8 cellular contexts compared by ENCODE assay signal in genomic region chr1:74732960-74733615, GRCh38. TPM values are rescaled to one million over a fixed set of nuclear protein-coding genes. Genes with fewer than 3 reads are reported as not detected.
DNase-seq lines count a peak whose midpoint lies in the region; ATAC-seq and TF ChIP-seq lines count a peak whose summit lies in the region.

A gene with protein sequence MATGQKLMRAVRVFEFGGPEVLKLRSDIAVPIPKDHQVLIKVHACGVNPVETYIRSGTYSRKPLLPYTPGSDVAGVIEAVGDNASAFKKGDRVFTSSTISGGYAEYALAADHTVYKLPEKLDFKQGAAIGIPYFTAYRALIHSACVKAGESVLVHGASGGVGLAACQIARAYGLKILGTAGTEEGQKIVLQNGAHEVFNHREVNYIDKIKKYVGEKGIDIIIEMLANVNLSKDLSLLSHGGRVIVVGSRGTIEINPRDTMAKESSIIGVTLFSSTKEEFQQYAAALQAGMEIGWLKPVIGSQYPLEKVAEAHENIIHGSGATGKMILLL (minus strand): TSS chr1:74733050. CDS start chr1:74724821, 8,229 bp downstream.
A gene with protein sequence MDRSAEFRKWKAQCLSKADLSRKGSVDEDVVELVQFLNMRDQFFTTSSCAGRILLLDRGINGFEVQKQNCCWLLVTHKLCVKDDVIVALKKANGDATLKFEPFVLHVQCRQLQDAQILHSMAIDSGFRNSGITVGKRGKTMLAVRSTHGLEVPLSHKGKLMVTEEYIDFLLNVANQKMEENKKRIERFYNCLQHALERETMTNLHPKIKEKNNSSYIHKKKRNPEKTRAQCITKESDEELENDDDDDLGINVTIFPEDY (plus strand): TSS chr1:74733152. CDS start chr1:74733245, 93 bp downstream.

- H3K4me2 ChIP-seq in DND-41 (ENCODE audit: insufficient read depth, low read length) = peak within 1 kb of the TSS; percentile 82
- H3K4me2 ChIP-seq in GM23248 (ENCODE audit: unreplicated experiment) = peak within 1 kb of the TSS; percentile 96

- H3K4me3 ChIP-seq in DND-41 (ENCODE audit: low read depth in 1 of 2, low read length in 2 of 2) = peak within 1 kb of the TSS; percentile 67 to 68
- H3K4me3 ChIP-seq in GM23248 = peak within 1 kb of the TSS; percentile 100

- H2AFZ ChIP-seq in DND-41 (ENCODE audit: low read depth, low read length) (peak within 1 kb of the TSS; percentile 92), GM23248 (peak within 1 kb of the TSS; percentile 98)

- H3F3A ChIP-seq in GM23248 (ENCODE audit: insufficient read depth) = peaks cover 20% of the 10 kb centered on the region

- H3K36me3 Mint-ChIP-seq in natural killer cell treated with Interleukin-12 subunit alpha and Interleukin-12 subunit beta and Interleukin-15 and Interleukin-18, amount 100 ng/mL, for 72 hours = peaks cover 12% of the 10 kb centered on the region

- peak within 1 kb of the TSS; percentile 92 for H3K4me3 Mint-ChIP-seq in natural killer cell treated with Interleukin-12 subunit alpha and Interleukin-12 subunit beta and Interleukin-15 and Interleukin-18, amount 100 ng/mL, for 72 hours

- DNase-seq in DND-41 (peak; percentile 92), GM23248 (peak; percentile 95), LHCN-M2 (ENCODE audit: low read depth) (peak; percentile 93), RPMI8226 (peak; percentile 88), fibroblast of peridontal ligament (ENCODE audit: extremely low read depth) (peak; percentile 92)
- peak; percentile 71 to 73 for DNase-seq in activated T-helper 1 cell treated with anti-CD3 and anti-CD28 coated beads, Interleukin-2, amount 50 U/mL, for 16 hours (ENCODE audit: low read depth in 1 of 2, low spot score in 1 of 2)
- DNase-seq in natural killer cell treated with Interleukin-12 subunit alpha and Interleukin-12 subunit beta and Interleukin-15 and Interleukin-18, amount 100 ng/mL, for 72 hours (ENCODE audit: low spot score) = peak; percentile 88
- peak; percentile 79 for DNase-seq in stimulated activated naive CD8-positive, alpha-beta T cell treated with anti-CD3 and anti-CD28 coated beads, Interleukin-15, Interleukin-2, amounts not matched to agents 100 U/mL and 50 U/mL, for 24 hours

- H4K20me1 ChIP-seq in DND-41 (ENCODE audit: insufficient read depth, low read length) (no peaks in the 10 kb centered on the region), GM23248 (ENCODE audit: insufficient read depth) (0 out of 2 replicates have a peak, but pooled peaks cover 2% of the 10 kb centered on the region)

- no peaks in the 10 kb centered on the region for H3K27me3 Mint-ChIP-seq in natural killer cell treated with Interleukin-12 subunit alpha and Interleukin-12 subunit beta and Interleukin-15 and Interleukin-18, amount 100 ng/mL, for 72 hours

- peak within 1 kb of the TSS; percentile 85 for H3K27ac ChIP-seq in DND-41 (ENCODE audit: low read length)
- H3K27ac ChIP-seq in GM23248 = peak within 1 kb of the TSS; percentile 93

- H3K9me2 ChIP-seq in GM23248 (ENCODE audit: insufficient read depth) = no peaks in the 10 kb centered on the region

- in situ Hi-C loops in GM23248 (cut with MboI) = no loop called here

- H3K36me3 ChIP-seq in DND-41 (ENCODE audit: insufficient read depth, low read length) (peaks cover 16% of the 10 kb centered on the region), GM23248 (ENCODE audit: low read depth) (peaks cover 15% of the 10 kb centered on the region; the same call in 1 of the 2 replicates)

- no peaks in the 10 kb centered on the region for H3K9me3 Mint-ChIP-seq in natural killer cell treated with Interleukin-12 subunit alpha and Interleukin-12 subunit beta and Interleukin-15 and Interleukin-18, amount 100 ng/mL, for 72 hours

- peak within 1 kb of the TSS; percentile 68 for H3K9ac ChIP-seq in DND-41 (ENCODE audit: low read depth, low read length)
- H3K9ac ChIP-seq in GM23248 = peak within 1 kb of the TSS; percentile 98

- H3K4me1 Mint-ChIP-seq in natural killer cell treated with Interleukin-12 subunit alpha and Interleukin-12 subunit beta and Interleukin-15 and Interleukin-18, amount 100 ng/mL, for 72 hours (ENCODE audit: low read depth in 2 of 2) = peaks cover 23 to 37% of the 10 kb centered on the region in 2 donors

- 0 to 1% methylated on average over 29 to 30 of the region's 30 CpGs for WGBS in GM23248 (ENCODE audit: low coverage in 1 of 2, low lambda C conversion rate in 2 of 2, missing lambda C conversion rate in 2 of 2), 2 experiments

- H3K4me1 ChIP-seq in DND-41 (ENCODE audit: insufficient read depth, low read length) (peaks cover 29% of the 10 kb centered on the region), GM23248 (ENCODE audit: insufficient read depth) (peaks cover 32% of the 10 kb centered on the region; the same call in 1 of the 2 replicates)

- H3K79me2 ChIP-seq in DND-41 (ENCODE audit: insufficient read depth, low read length) (peaks cover 27% of the 10 kb centered on the region), GM23248 (ENCODE audit: insufficient read depth) (peaks cover 30% of the 10 kb centered on the region)

- no peak for TF ChIP-seq CTCF in DND-41 (IDR thresholded peaks at IDR 0.05; ENCODE audit: borderline replicate concordance, extremely low read depth, low read length, poor library complexity, severe bottlenecking)

- H3K9me3 ChIP-seq in DND-41 (ENCODE audit: insufficient read depth, low read length, severe bottlenecking) = no peaks in the 10 kb centered on the region
- H3K9me3 ChIP-seq in GM23248 (ENCODE audit: low read depth) = no peaks in the 10 kb centered on the region

- peak within 1 kb of the TSS; percentile 91 to 95 for H3K27ac Mint-ChIP-seq in natural killer cell treated with Interleukin-12 subunit alpha and Interleukin-12 subunit beta and Interleukin-15 and Interleukin-18, amount 100 ng/mL, for 72 hours

- peak; percentile 87 for ATAC-seq in DND-41 (ENCODE audit: insufficient read depth, low read depth)
- peak; percentile 91 to 95 for ATAC-seq in natural killer cell treated with Interleukin-12 subunit alpha and Interleukin-12 subunit beta and Interleukin-15 and Interleukin-18, amount 100 ng/mL, for 72 hours
- peak; percentile 87 for ATAC-seq in stimulated activated naive CD8-positive, alpha-beta T cell treated with anti-CD3 and anti-CD28 coated beads, Interleukin-15, Interleukin-2, amounts not matched to agents 100 U/mL and 50 U/mL, for 24 hours

- H3K27me3 ChIP-seq in DND-41 (ENCODE audit: insufficient read depth, low read length, poor library complexity) = no peaks in the 10 kb centered on the region
- no peaks in the 10 kb centered on the region for H3K27me3 ChIP-seq in GM23248 (replicated peaks; ENCODE audit: insufficient read depth)

RNA-seq across cellular contexts. Expression of the first gene that starts in this region (rescaled TPM):
- 23.5 and 28.3 TPM in 2 replicates for total RNA-seq in GM23248 (2014; rRNA removed; shearing (Covaris generic))
- 26.1 and 26.9 TPM in 2 replicates for polyA plus RNA-seq in GM23248 (2016; fragmentation: Nextera tagmentation; extraction: Ambion mirVana)
- total RNA-seq in LHCN-M2 (2014; rRNA removed) = 81.4 and 84.6 TPM in 2 replicates
- polyA plus RNA-seq in LHCN-M2 (2012) = 26.8 TPM
- 10 to 100 TPM; 15.9 to 23.5 TPM for total RNA-seq in natural killer cell treated with Interleukin-12 subunit alpha and Interleukin-12 subunit beta and Interleukin-15 and Interleukin-18, amount 100 ng/mL, for 72 hours

RNA-seq across cellular contexts. Expression of the second gene that starts in this region (rescaled TPM):
- total RNA-seq in GM23248 (2014; rRNA removed; shearing (Covaris generic)) = 13.9 and 16.0 TPM in 2 replicates
- polyA plus RNA-seq in GM23248 (2016; fragmentation: Nextera tagmentation; extraction: Ambion mirVana) = 15.4 and 16.0 TPM in 2 replicates
- total RNA-seq in LHCN-M2 (2014; rRNA removed) = 19.8 and 23.2 TPM in 2 replicates
- 8.2 TPM for polyA plus RNA-seq in LHCN-M2 (2012)
- 10 to 100 TPM; 19.8 to 28.4 TPM for total RNA-seq in natural killer cell treated with Interleukin-12 subunit alpha and Interleukin-12 subunit beta and Interleukin-15 and Interleukin-18, amount 100 ng/mL, for 72 hours

Comparison
In these comparisons a context has a peak if more than half of its experiments do, and no peak if none do; other contexts are left out.
1. Peak in every context shown above with its lines: DNase-seq, ATAC-seq, H3K4me3 ChIP-seq and H3K27ac ChIP-seq.